ENCODE assay signal across 8 cellular contexts in the genomic region with DNA sequence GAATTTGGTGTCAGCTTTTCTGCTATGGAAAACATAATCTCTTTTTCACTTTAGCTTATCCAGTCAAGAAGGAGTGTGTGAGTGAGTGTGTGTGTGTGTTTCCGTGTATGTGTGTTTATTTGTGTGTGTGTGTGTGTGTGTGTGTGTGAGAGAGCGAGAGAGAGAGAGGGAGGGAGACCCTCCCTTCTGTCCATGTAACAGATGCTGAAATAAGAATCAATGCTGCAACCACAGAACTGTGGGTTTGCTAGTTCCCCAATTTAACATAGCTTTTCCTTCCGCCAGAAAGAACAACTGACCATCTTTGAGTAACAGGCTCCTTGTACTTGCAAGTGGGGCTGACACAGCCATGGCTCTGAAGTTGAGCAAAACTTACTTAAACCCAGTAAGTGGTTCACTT. TPM values are rescaled to one million over a fixed set of nuclear protein-coding genes. Genes with fewer than 3 reads are reported as not detected.
DNase-seq lines count a peak whose midpoint lies in the region; ATAC-seq and TF ChIP-seq lines count a peak whose summit lies in the region.

No MANE protein-coding gene starts in this region.

- intact Hi-C loops in PC-3 (cut with micrococcal nuclease): no loop called here

- peak overlapping the region; percentile 92 to 97 for H3K27ac Mint-ChIP-seq in natural killer cell treated with Interleukin-12 subunit alpha and Interleukin-12 subunit beta and Interleukin-15 and Interleukin-18, amount 100 ng/mL, for 72 hours
- H3K27ac Mint-ChIP-seq in chondrocyte (ENCODE audit: unreplicated experiment): no peak overlapping the region

- POLR2A ChIA-PET in PC-3 (lab: Charles Lee; ENCODE audit: unreplicated experiment): no interaction called here

- H3K4me1 ChIP-seq in PC-3 (ENCODE audit: insufficient read depth, low read length): 0 out of 2 replicates have a peak, but pooled peaks cover 9% of the 10 kb centered on the region

- peak overlapping the region; percentile 90 for H3K9ac ChIP-seq in SU-DHL-6 (ENCODE audit: low read length)
- H3K9ac ChIP-seq in PC-3 (ENCODE audit: low read length): no peak overlapping the region

- peak overlapping the region; percentile 94 for H3K4me3 Mint-ChIP-seq in natural killer cell treated with Interleukin-12 subunit alpha and Interleukin-12 subunit beta and Interleukin-15 and Interleukin-18, amount 100 ng/mL, for 72 hours
- H3K4me3 Mint-ChIP-seq in chondrocyte (ENCODE audit: unreplicated experiment): no peak overlapping the region

- H3K9me3 ChIP-seq in SU-DHL-6 (ENCODE audit: insufficient read depth, low read length) (no peaks in the 10 kb centered on the region), PC-3 (ENCODE audit: low read length) (no peaks in the 10 kb centered on the region)

- H3K79me2 ChIP-seq in SU-DHL-6 (ENCODE audit: insufficient read depth, low read length): peaks cover 100% of the 10 kb centered on the region
- peaks cover 99% of the 10 kb centered on the region for H3K79me2 ChIP-seq in PC-3 (ENCODE audit: low read length)

- no peaks in the 10 kb centered on the region for H3K9me2 ChIP-seq in SU-DHL-6 (replicated peaks; ENCODE audit: insufficient read depth, low read length)
- H3K9me2 ChIP-seq in PC-3 (replicated peaks; ENCODE audit: low read length): no peaks in the 10 kb centered on the region

- H3K36me3 Mint-ChIP-seq in natural killer cell treated with Interleukin-12 subunit alpha and Interleukin-12 subunit beta and Interleukin-15 and Interleukin-18, amount 100 ng/mL, for 72 hours: peaks cover 65% of the 10 kb centered on the region
- no peaks in the 10 kb centered on the region for H3K36me3 Mint-ChIP-seq in chondrocyte (ENCODE audit: low read depth)

- peak; percentile 49 for ATAC-seq in GM18873 (IDR thresholded peaks at IDR 0.05; ENCODE audit: low FRiP score, unreplicated experiment)
- peak; percentile 29 for ATAC-seq in HG02981 (IDR thresholded peaks at IDR 0.05; ENCODE audit: unreplicated experiment)
- peak; percentile 58 for ATAC-seq in natural killer cell treated with Interleukin-12 subunit alpha and Interleukin-12 subunit beta and Interleukin-15 and Interleukin-18, amount 100 ng/mL, for 72 hours
- ATAC-seq in PC-3: no peak

- peak; percentile 72 for DNase-seq in natural killer cell treated with Interleukin-12 subunit alpha and Interleukin-12 subunit beta and Interleukin-15 and Interleukin-18, amount 100 ng/mL, for 72 hours (ENCODE audit: low spot score)
- DNase-seq in ecto neural progenitor cell (ENCODE audit: low spot score) (no peak), DMS114 treated with DMSO at 0.1 percent for 48 hours (lab: John Stamatoyannopoulos, UW; ENCODE audit: unreplicated experiment) (no peak), chondrocyte (ENCODE audit: low spot score) (no peak), PC-3 (no peak)

- CTCF ChIA-PET in PC-3 (lab: Charles Lee): no interaction called here

- H3K4me2 ChIP-seq in SU-DHL-6 (ENCODE audit: low read depth, low read length, poor library complexity, severe bottlenecking) (peak overlapping the region; percentile 98), PC-3 (ENCODE audit: low read length) (no peak overlapping the region)

- TF ChIP-seq CTCF in SU-DHL-6 (IDR thresholded peaks at IDR 0.05; ENCODE audit: insufficient read depth, low read length, poor library complexity, severe bottlenecking) (no peak), chondrocyte (IDR thresholded peaks at IDR 0.05) (no peak), PC-3 (conservative IDR thresholded peaks at IDR 0.05; ENCODE audit: low read depth, low read length) (no peak)

- H3K27me3 Mint-ChIP-seq in natural killer cell treated with Interleukin-12 subunit alpha and Interleukin-12 subunit beta and Interleukin-15 and Interleukin-18, amount 100 ng/mL, for 72 hours: no peaks in the 10 kb centered on the region
- H3K27me3 Mint-ChIP-seq in chondrocyte (ENCODE audit: low read depth): no peaks in the 10 kb centered on the region

- H3K27me3 ChIP-seq in SU-DHL-6 (ENCODE audit: low read length): no peaks in the 10 kb centered on the region
- no peaks in the 10 kb centered on the region for H3K27me3 ChIP-seq in PC-3 (ENCODE audit: low read length)

- H3F3A ChIP-seq in SU-DHL-6 (ENCODE audit: insufficient read depth) (peaks cover 100% of the 10 kb centered on the region), PC-3 (ENCODE audit: low read length, unreplicated experiment) (no peaks in the 10 kb centered on the region)

- H3K27ac ChIP-seq in SU-DHL-6 (ENCODE audit: low read depth, low read length) (peak overlapping the region; percentile 99), PC-3 (ENCODE audit: low read length) (no peak overlapping the region)

- no TSS peak for BruUV-seq in PC-3 (replicated peaks; lab: Mats Ljungman, UMichigan)

- H3K9me3 Mint-ChIP-seq in natural killer cell treated with Interleukin-12 subunit alpha and Interleukin-12 subunit beta and Interleukin-15 and Interleukin-18, amount 100 ng/mL, for 72 hours: no peaks in the 10 kb centered on the region
- no peaks in the 10 kb centered on the region for H3K9me3 Mint-ChIP-seq in chondrocyte (ENCODE audit: low read depth)

- H3K4me3 ChIP-seq in SU-DHL-6 (ENCODE audit: insufficient read depth, low read length, poor library complexity, severe bottlenecking): peak overlapping the region; percentile 95
- no peak overlapping the region for H3K4me3 ChIP-seq in PC-3 (ENCODE audit: low read length)

- H3K36me3 ChIP-seq in SU-DHL-6 (ENCODE audit: low read length) (peaks cover 49% of the 10 kb centered on the region), PC-3 (ENCODE audit: low read depth, low read length) (no peaks in the 10 kb centered on the region; the same call in 1 of the 2 replicates)

- peaks cover 58 to 79% of the 10 kb centered on the region in 2 donors for H3K4me1 Mint-ChIP-seq in natural killer cell treated with Interleukin-12 subunit alpha and Interleukin-12 subunit beta and Interleukin-15 and Interleukin-18, amount 100 ng/mL, for 72 hours (ENCODE audit: low read depth in 2 of 2)
- H3K4me1 Mint-ChIP-seq in chondrocyte (ENCODE audit: low read depth): no peaks in the 10 kb centered on the region

- H4K20me1 ChIP-seq in SU-DHL-6 (ENCODE audit: low read depth, low read length) (peaks cover 64% of the 10 kb centered on the region), PC-3 (ENCODE audit: low read length) (peaks cover 3% of the 10 kb centered on the region; the same call in 1 of the 2 replicates)

- H2AFZ ChIP-seq in SU-DHL-6 (ENCODE audit: low read depth, low read length, severe bottlenecking): no peak overlapping the region
- H2AFZ ChIP-seq in PC-3 (ENCODE audit: low read length): no peak overlapping the region

RNA-seq across cellular contexts. Expression of a gene that starts 5.2 kb away (rescaled TPM):
- total RNA-seq in natural killer cell treated with Interleukin-12 subunit alpha and Interleukin-12 subunit beta and Interleukin-15 and Interleukin-18, amount 100 ng/mL, for 72 hours: 1,000 to 10,000 TPM in 1 of 2 donors, 100 to 1,000 TPM in 1; 844 to 1,356 TPM
- total RNA-seq in chondrocyte (0.19 to 1.2 TPM (median 1.00 TPM) in 3 replicates), PC-3 (2014; rRNA removed) (133 and 143 TPM in 2 replicates)

RNA-seq across cellular contexts. Expression of a gene that starts 35.0 kb away (rescaled TPM):
- total RNA-seq in natural killer cell treated with Interleukin-12 subunit alpha and Interleukin-12 subunit beta and Interleukin-15 and Interleukin-18, amount 100 ng/mL, for 72 hours: under 1 TPM; 0.42 to 0.59 TPM
- total RNA-seq in chondrocyte (0.15 TPM in 1 of 3 replicates, not detected in the others), PC-3 (2014; rRNA removed) (0.26 and 0.35 TPM in 2 replicates)

Comparison
In these comparisons a context has a peak if more than half of its experiments do, and no peak if none do; other contexts are left out.
1. RNA of a gene that starts 5.2 kb away (total RNA-seq): 844 to 1,356 TPM in natural killer cell treated with Interleukin-12 subunit alpha and Interleukin-12 subunit beta and Interleukin-15 and Interleukin-18, amount 100 ng/mL, for 72 hours and 133 to 143 TPM in PC-3; 0.19 to 1.2 TPM in chondrocyte; every median in the first group is over 10 times any median in the second.